ENCODE assay signal across 23 cellular contexts in genomic region chr2:182941939-182942338, GRCh38.
DNase-seq lines count a peak whose midpoint lies in the region; ATAC-seq, FAIRE-seq and TF ChIP-seq lines count a peak whose summit lies in the region.
"Had no signal": no experiment of that assay in that cellular context is flagged by ENCODE, and none has a peak within 500 bp of the region (broad histone marks: within the 10 kb centered on the region; RNA-seq: fewer than 3 reads in every experiment).

No MANE protein-coding gene starts in this region.

- H3K9me3 ChIP-seq in K562 (replicated peaks; ENCODE audit: control insufficient read depth, insufficient read depth, low read depth, low read length) (no peaks in the 10 kb centered on the region), HAP-1 (no peaks in the 10 kb centered on the region)
- H3K9me3 ChIP-seq: spleen had no signal

- no peaks in the 10 kb centered on the region for H3K9me3 Mint-ChIP-seq in mesothelial cell of epicardium
- H3K9me3 Mint-ChIP-seq: activated CD8-positive, alpha-beta T cell treated with anti-CD3 and anti-CD28 coated beads for 36 hours; activated naive CD4-positive, alpha-beta T cell treated with anti-CD3 and anti-CD28 coated beads for 36 hours had no signal

- TF ChIP-seq RAD21 in K562 (CRISPR knock-in tag; conservative IDR thresholded peaks at IDR 0.05 in 1 of 2, IDR thresholded peaks at IDR 0.05 in 1 of 2) = no peak

- H3K27me3 Mint-ChIP-seq in mesothelial cell of epicardium (ENCODE audit: low read depth) = peaks cover 5% of the 10 kb centered on the region
- H3K27me3 Mint-ChIP-seq: activated CD8-positive, alpha-beta T cell treated with anti-CD3 and anti-CD28 coated beads for 36 hours had no signal

- intact Hi-C loops in K562 (cut with micrococcal nuclease) = no loop called here

- H3K36me3 ChIP-seq in K562 (ENCODE audit: control insufficient read depth, insufficient read depth, low read length) (peaks cover 70% of the 10 kb centered on the region), HAP-1 (replicated peaks) (peaks cover 8% of the 10 kb centered on the region)

- TF ChIP-seq POLR2A in K562 (conservative IDR thresholded peaks at IDR 0.05) = no peak

- POLR2A ChIA-PET in K562 (lab: Yijun Ruan, JAX) = interaction anchor here (1.1 to 1.6 kb wide), 3 partner anchors 8 to 16 kb away, joined by 3 to 11 read pairs (median 8); no protein-coding TSS in a partner anchor

- H3K4me3 Mint-ChIP-seq in mesothelial cell of epicardium = no peak overlapping the region
- H3K4me3 Mint-ChIP-seq: activated CD8-positive, alpha-beta T cell treated with anti-CD3 and anti-CD28 coated beads for 36 hours; activated naive CD4-positive, alpha-beta T cell treated with anti-CD3 and anti-CD28 coated beads for 36 hours had no signal

- no peaks in the 10 kb centered on the region for H4K20me1 ChIP-seq in K562 (replicated peaks; ENCODE audit: control insufficient read depth, insufficient read depth, low read length)

- BruUV-seq in K562 (replicated peaks; lab: Mats Ljungman, UMichigan) = no TSS peak

- H3K4me2 ChIP-seq in K562 (ENCODE audit: insufficient read depth, low read length) = no peak overlapping the region

- peaks cover 0 to 14% of the 10 kb centered on the region in 2 experiments; a peak in 3 of 5 replicates for H3K4me1 ChIP-seq in K562 (replicated peaks in 1 of 2; ENCODE audit: control insufficient read depth in 2 of 2, insufficient read depth in 2 of 2, low read length in 2 of 2)
- H3K4me1 ChIP-seq in HAP-1 = peaks cover 2% of the 10 kb centered on the region
- H3K4me1 ChIP-seq: spleen had no signal

- H2AFZ ChIP-seq in K562 (ENCODE audit: low read depth, low read length) = no peak overlapping the region

- ATAC-seq in K562 = peak; percentile 63
- no peak for ATAC-seq in HG03354 (IDR thresholded peaks at IDR 0.05; ENCODE audit: poor library complexity, severe bottlenecking, unreplicated experiment)
- ATAC-seq in GM18511 (IDR thresholded peaks at IDR 0.05; ENCODE audit: unreplicated experiment) = no peak
- ATAC-seq: activated CD8-positive, alpha-beta T cell treated with anti-CD3 and anti-CD28 coated beads for 36 hours; Right ventricle myocardium inferior had no signal

- no peak overlapping the region for H3K9ac ChIP-seq in K562 (ENCODE audit: insufficient read depth in 1 of 2, low read depth in 2 of 2, low read length in 2 of 2)

- DNase-seq in D341Med (ENCODE audit: low spot score) = peak; percentile 37
- peak; percentile 91 for DNase-seq in NCI-H82 treated with DMSO at 0.1 percent for 48 hours (lab: John Stamatoyannopoulos, UW; ENCODE audit: unreplicated experiment)
- peak in 3 of 4 experiments; percentile 23 to 66 (median 29) for DNase-seq in K562 (ENCODE audit: extremely low read depth in 1 of 4, low spot score in 3 of 4)
- no peak for DNase-seq in mesothelial cell of epicardium (ENCODE audit: low spot score in 2 of 2, unreplicated experiment in 2 of 2)
- DNase-seq in HAP-1 (ENCODE audit: low spot score in 2 of 2) = no peak
- DNase-seq in NCI-H1105 treated with DMSO at 0.1 percent for 48 hours (lab: John Stamatoyannopoulos, UW) = no peak
- DNase-seq: ACHN; activated CD4-positive, CD25-positive, alpha-beta regulatory T cell; activated CD8-positive, alpha-beta T cell treated with anti-CD3 and anti-CD28 coated beads for 36 hours; activated naive CD4-positive, alpha-beta T cell treated with anti-CD3 and anti-CD28 coated beads for 36 hours; activated T-cell treated with anti-CD3 and anti-CD28 coated beads, Interleukin-2, amount 50 U/mL, for 1 hour; DMS79; foreskin melanocyte; mesendoderm; NCI-H1048; NCI-H2081; NCI-H510A; spleen; stimulated activated CD8-positive, alpha-beta memory T cell treated with anti-CD3 and anti-CD28 coated beads, Interleukin-4, amount 100 ng/mL, for 48 hours; T-helper 1 cell had no signal

- H3K27me3 ChIP-seq in K562 (ENCODE audit: control insufficient read depth in 2 of 2, insufficient read depth in 2 of 2, low read length in 2 of 2) = no peaks in the 10 kb centered on the region
- H3K27me3 ChIP-seq in HAP-1 (ENCODE audit: low read depth) = no peaks in the 10 kb centered on the region
- H3K27me3 ChIP-seq: spleen had no signal

- H3K4me1 Mint-ChIP-seq in mesothelial cell of epicardium = peaks cover 36% of the 10 kb centered on the region

- no peaks in the 10 kb centered on the region for H3K9me1 ChIP-seq in K562 (ENCODE audit: control insufficient read depth, insufficient read depth, low read length)

- peaks cover 40% of the 10 kb centered on the region for H3K36me3 Mint-ChIP-seq in mesothelial cell of epicardium

- peak; percentile 46 for FAIRE-seq in K562 (lab: Jason Lieb, UNC)

- H3K79me2 ChIP-seq in K562 (ENCODE audit: control insufficient read depth, insufficient read depth, low read length) = 0 out of 3 replicates have a peak, but pooled peaks cover 2% of the 10 kb centered on the region

- TF ChIP-seq CTCF in K562 (IDR thresholded peaks at IDR 0.05 in 2 of 3, conservative IDR thresholded peaks at IDR 0.05 in 1 of 3; ENCODE audit: insufficient read depth in 2 of 3, low read depth in 1 of 3, low read length in 3 of 3) (no peak), mesothelial cell of epicardium (IDR thresholded peaks at IDR 0.05; ENCODE audit: unreplicated experiment) (no peak)

- CTCF ChIA-PET in K562 (lab: Yijun Ruan, JAX; ENCODE audit: low intra/inter-chr PET ratio) = no interaction called here

- H3K4me3 ChIP-seq in K562 (no peak overlapping the region), HAP-1 (no peak overlapping the region)
- H3K4me3 ChIP-seq: spleen had no signal

- TF ChIP-seq EP300 in K562 (IDR thresholded peaks at IDR 0.05; ENCODE audit: low read length) = no peak

- H3K27ac ChIP-seq in K562 (ENCODE audit: extremely low read depth, low read depth, low read length) = peak overlapping the region; percentile 3; the same call in 1 of the 3 replicates
- H3K27ac ChIP-seq: spleen had no signal

- peak overlapping the region; percentile 30 for H3K27ac Mint-ChIP-seq in mesothelial cell of epicardium
- H3K27ac Mint-ChIP-seq: activated CD8-positive, alpha-beta T cell treated with anti-CD3 and anti-CD28 coated beads for 36 hours; activated naive CD4-positive, alpha-beta T cell treated with anti-CD3 and anti-CD28 coated beads for 36 hours had no signal

- 0% methylated on average over 1 of the region's 1 CpG for WGBS in K562 (ENCODE audit: insufficient coverage, low coverage, missing lambda C conversion rate)

- in situ Hi-C loops in K562 (cut with MboI) (no loop called here), HAP-1 (cut with MboI; ENCODE audit: low sequenced_read_pairs) (no loop called here)

TF ChIP-seq in K562, 482 proteins besides CTCF, POLR2A, EP300 and RAD21 (continues in another document):
- TF ChIP-seq ARID1B (IDR thresholded peaks at IDR 0.05) = peak; percentile 67
- peak; percentile 19 to 24; a peak in 2 of 4 replicates for TF ChIP-seq KDM1A (IDR thresholded peaks at IDR 0.05)
- TF ChIP-seq ZNF384 (IDR thresholded peaks at IDR 0.05; ENCODE audit: low read depth, low read length) = peak; percentile 80
- TF ChIP-seq KHSRP (IDR thresholded peaks at IDR 0.05) = no peak
- peak; percentile 77 for TF ChIP-seq TCF3 (CRISPR knock-in tag; IDR thresholded peaks at IDR 0.05)
- peak; percentile 82 for TF ChIP-seq CBFA2T3 (IDR thresholded peaks at IDR 0.05)
- 0 out of 2 replicates have a peak, but pooled peaks have one; percentile 25 for TF ChIP-seq KLF16 (IDR thresholded peaks at IDR 0.05)
- no peak for TF ChIP-seq NR2C2 (CRISPR knock-in tag; IDR thresholded peaks at IDR 0.05)
- TF ChIP-seq NR2C2 (tag; IDR thresholded peaks at IDR 0.05) = no peak
- peak; percentile 53 for TF ChIP-seq HMBOX1 (IDR thresholded peaks at IDR 0.05)
- 0 out of 2 replicates have a peak, but pooled peaks have one; percentile 48 for TF ChIP-seq MEF2A (IDR thresholded peaks at IDR 0.05; ENCODE audit: control insufficient read depth, low read depth, low read length)
- TF ChIP-seq PML (IDR thresholded peaks at IDR 0.05; ENCODE audit: low read length) = 0 out of 2 replicates have a peak, but pooled peaks have one; percentile 26
- TF ChIP-seq MYBL2 (IDR thresholded peaks at IDR 0.05; ENCODE audit: low read depth) = no peak
- no peak for TF ChIP-seq MYBL2 (CRISPR knock-in tag; IDR thresholded peaks at IDR 0.05; ENCODE audit: borderline replicate concordance)
- TF ChIP-seq MCM3 (IDR thresholded peaks at IDR 0.05) = no peak
- TF ChIP-seq CBFA2T2 (conservative IDR thresholded peaks at IDR 0.05) = peak; percentile 62
- 0 out of 2 replicates have a peak, but pooled peaks have one; percentile 47 for TF ChIP-seq KAT7 (CRISPR knock-in tag; IDR thresholded peaks at IDR 0.05; ENCODE audit: borderline replicate concordance)
- peak; percentile 84 for TF ChIP-seq TEAD4 (IDR thresholded peaks at IDR 0.05; ENCODE audit: low read length)
- TF ChIP-seq TEAD4 (CRISPR knock-in tag; IDR thresholded peaks at IDR 0.05; ENCODE audit: borderline replicate concordance) = no peak
- TF ChIP-seq NFIX (CRISPR knock-in tag; IDR thresholded peaks at IDR 0.05; ENCODE audit: low read depth) = no peak
- TF ChIP-seq NCOR1 (IDR thresholded peaks at IDR 0.05) = peak; percentile 55; the same call in 1 of the 2 replicates
- no peak for TF ChIP-seq MIER1 (IDR thresholded peaks at IDR 0.05; ENCODE audit: low read depth)
- no peak for TF ChIP-seq ZNF174 (CRISPR knock-in tag; IDR thresholded peaks at IDR 0.05)
- TF ChIP-seq SMARCA4 (IDR thresholded peaks at IDR 0.05) = 0 out of 2 replicates have a peak, but pooled peaks have one; percentile 13
- 0 out of 2 replicates have a peak, but pooled peaks have one; percentile 33 for TF ChIP-seq FOSL1 (tag; conservative IDR thresholded peaks at IDR 0.05)

Comparison
In these comparisons a context has a peak if more than half of its experiments do, and no peak if none do; other contexts are left out.
1. DNase-seq: peak in D341Med (single experiment), NCI-H82 treated with DMSO at 0.1 percent for 48 hours (single experiment) and K562 (3 of 4); none in mesothelial cell of epicardium (0 of 2), HAP-1 (0 of 2) and NCI-H1105 treated with DMSO at 0.1 percent for 48 hours (single experiment).